In the genomic region with DNA sequence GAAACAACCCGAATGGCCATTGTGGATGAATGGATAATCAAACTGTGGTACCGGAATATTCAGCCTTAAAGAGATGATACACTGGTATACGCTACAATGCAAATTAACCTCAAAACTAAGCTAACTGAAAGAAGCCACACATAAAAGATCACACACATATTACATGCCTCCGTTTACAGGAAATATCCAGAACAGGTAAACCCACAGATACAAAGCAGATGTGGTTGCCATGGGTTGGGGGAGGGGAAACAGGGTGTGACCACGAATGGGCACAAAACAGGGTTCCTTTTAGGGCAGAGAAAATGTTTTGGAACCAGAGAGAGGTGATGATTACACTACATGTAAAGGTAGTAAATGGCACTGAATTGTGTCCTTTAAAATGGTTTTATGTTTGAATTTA, we compare ENCODE assay signal across 8 cellular contexts. TPM values are rescaled to one million over a fixed set of nuclear protein-coding genes. Genes with fewer than 3 reads are reported as not detected.
DNase-seq lines count a peak whose midpoint lies in the region; TF ChIP-seq lines count a peak whose summit lies in the region.
"Had no signal": no experiment of that assay in that cellular context is flagged by ENCODE, and none has a peak within 500 bp of the region (broad histone marks: within the 10 kb centered on the region; RNA-seq: fewer than 3 reads in every experiment).

No MANE protein-coding gene starts in this region.

- H3K36me3 ChIP-seq in muscle layer of colon (ENCODE audit: insufficient read depth, low read length) (peaks cover 11% of the 10 kb centered on the region), tibial artery (peaks cover 0 to 6% (median 5%) of the 10 kb centered on the region in 3 donors)

- H3K4me3 ChIP-seq in muscle layer of colon (ENCODE audit: low read depth in 1 of 2, low read length in 2 of 2) (no peak overlapping the region), tibial artery (no peak overlapping the region)

- H3K9ac ChIP-seq in muscle layer of colon (ENCODE audit: low read length), result no peak overlapping the region

- H3K4me1 Mint-ChIP-seq in activated T-helper 2 cell treated with anti-CD3 and anti-CD28 coated beads, Interferon-gamma antibody, Interleukin-2, Interleukin-4, amounts not matched to agents 10 μg/mL and 5 μg/mL and 100 μg/mL, durations not matched to agents 14 hours and 24 hours and 36 hours (ENCODE audit: low read depth), result peaks cover 78% of the 10 kb centered on the region

- no peaks in the 10 kb centered on the region for H3K27me3 Mint-ChIP-seq in activated T-helper 2 cell treated with anti-CD3 and anti-CD28 coated beads, Interferon-gamma antibody, Interleukin-2, Interleukin-4, amounts not matched to agents 10 μg/mL and 5 μg/mL and 100 μg/mL, durations not matched to agents 14 hours and 24 hours and 36 hours (ENCODE audit: low read depth)

- no peaks in the 10 kb centered on the region for H3K9me3 Mint-ChIP-seq in activated T-helper 2 cell treated with anti-CD3 and anti-CD28 coated beads, Interferon-gamma antibody, Interleukin-2, Interleukin-4, amounts not matched to agents 10 μg/mL and 5 μg/mL and 100 μg/mL, durations not matched to agents 14 hours and 24 hours and 36 hours

- DNase-seq in T-helper 9 cell (peak; percentile 57), tibial artery (no peak), hypothalamus (lab: John Stamatoyannopoulos, UW) (no peak), NOMO-1 (lab: John Stamatoyannopoulos, UW; ENCODE audit: unreplicated experiment in 2 of 2) (no peak), hippocampal formation (lab: John Stamatoyannopoulos, UW) (no peak)
- peak; percentile 64 for DNase-seq in activated T-helper 2 cell treated with anti-CD3 and anti-CD28 coated beads, Interferon-gamma antibody, Interleukin-2, Interleukin-4, amounts not matched to agents 10 μg/mL and 5 μg/mL and 100 μg/mL, durations not matched to agents 14 hours and 24 hours and 36 hours (ENCODE audit: low spot score)
- DNase-seq: nucleus accumbens had no signal

- H3K27ac Mint-ChIP-seq in activated T-helper 2 cell treated with anti-CD3 and anti-CD28 coated beads, Interferon-gamma antibody, Interleukin-2, Interleukin-4, amounts not matched to agents 10 μg/mL and 5 μg/mL and 100 μg/mL, durations not matched to agents 14 hours and 24 hours and 36 hours, result peak overlapping the region; percentile 84

- H3K4me1 ChIP-seq in muscle layer of colon (ENCODE audit: insufficient read depth, low read length) (peaks cover 70% of the 10 kb centered on the region), tibial artery (peaks cover 0 to 87% (median 68%) of the 10 kb centered on the region in 4 donors)

- H3K27me3 ChIP-seq in muscle layer of colon (ENCODE audit: control insufficient read depth in 1 of 2, insufficient read depth in 2 of 2, low read length in 2 of 2) (no peaks in the 10 kb centered on the region), tibial artery (no peaks in the 10 kb centered on the region)

- TF ChIP-seq CTCF in tibial artery (IDR thresholded peaks at IDR 0.05), result no peak

- H3K9me3 ChIP-seq in muscle layer of colon (ENCODE audit: low read length), result no peaks in the 10 kb centered on the region
- H3K9me3 ChIP-seq in tibial artery, result no peaks in the 10 kb centered on the region

- peak overlapping the region; percentile 49 for H3K4me3 Mint-ChIP-seq in activated T-helper 2 cell treated with anti-CD3 and anti-CD28 coated beads, Interferon-gamma antibody, Interleukin-2, Interleukin-4, amounts not matched to agents 10 μg/mL and 5 μg/mL and 100 μg/mL, durations not matched to agents 14 hours and 24 hours and 36 hours (ENCODE audit: low read depth)

- peaks cover 64% of the 10 kb centered on the region for H3K36me3 Mint-ChIP-seq in activated T-helper 2 cell treated with anti-CD3 and anti-CD28 coated beads, Interferon-gamma antibody, Interleukin-2, Interleukin-4, amounts not matched to agents 10 μg/mL and 5 μg/mL and 100 μg/mL, durations not matched to agents 14 hours and 24 hours and 36 hours (ENCODE audit: low read depth)

- H3K27ac ChIP-seq in muscle layer of colon (ENCODE audit: low read depth, low read length) (peak overlapping the region; percentile 10), tibial artery (peak overlapping the region; percentile 83 to 87)

- intact Hi-C loops in activated T-helper 2 cell treated with anti-CD3 and anti-CD28 coated beads, Interferon-gamma antibody, Interleukin-2, Interleukin-4, amounts not matched to agents 10 μg/mL and 5 μg/mL and 100 μg/mL, durations not matched to agents 14 hours and 24 hours and 36 hours (cut with micrococcal nuclease), result no loop called here
- intact Hi-C loops in tibial artery (cut with DNase I; ENCODE audit: low total_unique reads), result no loop called here

RNA-seq across cellular contexts. Expression of gene ESYT2, which starts 16.6 kb away (rescaled TPM):
- 62.4 and 64.2 TPM in 2 replicates for total RNA-seq in activated T-helper 2 cell treated with anti-CD3 and anti-CD28 coated beads, Interferon-gamma antibody, Interleukin-2, Interleukin-4, amounts not matched to agents 10 μg/mL and 5 μg/mL and 100 μg/mL, durations not matched to agents 14 hours and 24 hours and 36 hours

RNA-seq across cellular contexts. Expression of gene DYNC2I1, which starts 43.7 kb away (rescaled TPM):
- 13.6 and 14.9 TPM in 2 replicates for total RNA-seq in activated T-helper 2 cell treated with anti-CD3 and anti-CD28 coated beads, Interferon-gamma antibody, Interleukin-2, Interleukin-4, amounts not matched to agents 10 μg/mL and 5 μg/mL and 100 μg/mL, durations not matched to agents 14 hours and 24 hours and 36 hours

Comparison
In these comparisons a context has a peak if more than half of its experiments do, and no peak if none do; other contexts are left out.
1. DNase-seq: peak in T-helper 9 cell (single experiment) and activated T-helper 2 cell treated with anti-CD3 and anti-CD28 coated beads, Interferon-gamma antibody, Interleukin-2, Interleukin-4, amounts not matched to agents 10 μg/mL and 5 μg/mL and 100 μg/mL, durations not matched to agents 14 hours and 24 hours and 36 hours (single experiment); none in tibial artery (0 of 2), hypothalamus (0 of 51), NOMO-1 (0 of 2) and hippocampal formation (0 of 2).